Comparison of ENCODE assay signal across 1 cellular context in the genomic region with DNA sequence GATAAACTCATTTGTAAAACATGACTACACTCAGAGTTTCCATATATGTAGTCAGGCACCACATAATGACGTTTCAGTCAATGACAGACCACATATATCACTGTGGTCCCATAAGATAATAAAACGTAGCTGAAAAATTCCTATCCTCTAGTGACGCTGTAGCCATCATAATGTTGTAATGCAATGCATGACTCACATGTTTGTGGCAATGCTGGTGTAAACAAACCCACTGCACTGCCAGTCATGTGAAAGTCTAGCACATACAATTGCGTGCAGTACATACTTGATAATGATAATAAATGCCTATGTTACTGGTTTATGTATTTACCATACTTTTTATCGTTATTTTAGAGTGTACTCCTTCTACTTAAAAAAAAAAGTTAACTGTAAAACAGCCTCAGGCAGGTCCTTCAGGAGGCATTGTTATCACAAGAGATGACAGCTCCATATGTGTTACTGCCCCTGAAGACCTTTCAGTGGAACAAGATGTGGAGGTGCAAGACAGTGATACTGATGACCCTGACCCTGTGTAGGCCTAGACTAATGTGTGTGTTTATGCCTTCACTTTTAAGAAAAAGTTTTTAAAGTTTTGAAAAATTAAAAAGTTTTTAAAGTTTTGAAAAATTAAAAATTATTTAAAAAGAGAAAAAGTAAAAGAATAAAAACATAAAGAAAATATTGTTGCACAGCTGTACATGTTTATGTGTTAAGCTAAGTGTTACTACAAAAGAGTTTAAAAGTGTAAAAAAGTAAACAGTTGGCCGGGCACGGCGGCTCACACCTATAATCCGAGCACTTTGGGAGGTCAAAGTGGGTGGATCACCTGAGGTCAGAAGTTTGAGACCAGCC.
TF ChIP-seq lines count a peak whose summit lies in the region.

No MANE protein-coding gene starts in this region.

TF ChIP-seq in HEK293, 187 proteins besides CTCF, POLR2A, EP300 and RAD21 (continued from another document):
- TF ChIP-seq, protein P1, sequence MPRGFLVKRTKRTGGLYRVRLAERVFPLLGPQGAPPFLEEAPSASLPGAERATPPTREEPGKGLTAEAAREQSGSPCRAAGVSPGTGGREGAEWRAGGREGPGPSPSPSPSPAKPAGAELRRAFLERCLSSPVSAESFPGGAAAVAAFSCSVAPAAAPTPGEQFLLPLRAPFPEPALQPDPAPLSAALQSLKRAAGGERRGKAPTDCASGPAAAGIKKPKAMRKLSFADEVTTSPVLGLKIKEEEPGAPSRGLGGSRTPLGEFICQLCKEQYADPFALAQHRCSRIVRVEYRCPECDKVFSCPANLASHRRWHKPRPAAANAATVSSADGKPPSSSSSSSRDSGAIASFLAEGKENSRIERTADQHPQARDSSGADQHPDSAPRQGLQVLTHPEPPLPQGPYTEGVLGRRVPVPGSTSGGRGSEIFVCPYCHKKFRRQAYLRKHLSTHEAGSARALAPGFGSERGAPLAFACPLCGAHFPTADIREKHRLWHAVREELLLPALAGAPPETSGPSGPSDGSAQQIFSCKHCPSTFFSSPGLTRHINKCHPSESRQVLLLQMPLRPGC (tag by site-specific recombination; IDR thresholded peaks at IDR 0.05): peak; percentile 98
- no peak for TF ChIP-seq ZNF391 (tag by site-specific recombination; IDR thresholded peaks at IDR 0.05; ENCODE audit: borderline replicate concordance, low read depth)
- peak; percentile 99 for TF ChIP-seq ZNF629 (tag by site-specific recombination; IDR thresholded peaks at IDR 0.05)
- TF ChIP-seq ZNF175 (tag by site-specific recombination; IDR thresholded peaks at IDR 0.05): no peak
- no peak for TF ChIP-seq ZNF514 (tag by site-specific recombination; IDR thresholded peaks at IDR 0.05)
- TF ChIP-seq ZIC2 (tag by site-specific recombination; IDR thresholded peaks at IDR 0.05): no peak
- TF ChIP-seq, protein P2, sequence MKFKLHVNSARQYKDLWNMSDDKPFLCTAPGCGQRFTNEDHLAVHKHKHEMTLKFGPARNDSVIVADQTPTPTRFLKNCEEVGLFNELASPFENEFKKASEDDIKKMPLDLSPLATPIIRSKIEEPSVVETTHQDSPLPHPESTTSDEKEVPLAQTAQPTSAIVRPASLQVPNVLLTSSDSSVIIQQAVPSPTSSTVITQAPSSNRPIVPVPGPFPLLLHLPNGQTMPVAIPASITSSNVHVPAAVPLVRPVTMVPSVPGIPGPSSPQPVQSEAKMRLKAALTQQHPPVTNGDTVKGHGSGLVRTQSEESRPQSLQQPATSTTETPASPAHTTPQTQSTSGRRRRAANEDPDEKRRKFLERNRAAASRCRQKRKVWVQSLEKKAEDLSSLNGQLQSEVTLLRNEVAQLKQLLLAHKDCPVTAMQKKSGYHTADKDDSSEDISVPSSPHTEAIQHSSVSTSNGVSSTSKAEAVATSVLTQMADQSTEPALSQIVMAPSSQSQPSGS (tag by site-specific recombination; IDR thresholded peaks at IDR 0.05; ENCODE audit: low read depth): peak; percentile 90
